In the genomic region with DNA sequence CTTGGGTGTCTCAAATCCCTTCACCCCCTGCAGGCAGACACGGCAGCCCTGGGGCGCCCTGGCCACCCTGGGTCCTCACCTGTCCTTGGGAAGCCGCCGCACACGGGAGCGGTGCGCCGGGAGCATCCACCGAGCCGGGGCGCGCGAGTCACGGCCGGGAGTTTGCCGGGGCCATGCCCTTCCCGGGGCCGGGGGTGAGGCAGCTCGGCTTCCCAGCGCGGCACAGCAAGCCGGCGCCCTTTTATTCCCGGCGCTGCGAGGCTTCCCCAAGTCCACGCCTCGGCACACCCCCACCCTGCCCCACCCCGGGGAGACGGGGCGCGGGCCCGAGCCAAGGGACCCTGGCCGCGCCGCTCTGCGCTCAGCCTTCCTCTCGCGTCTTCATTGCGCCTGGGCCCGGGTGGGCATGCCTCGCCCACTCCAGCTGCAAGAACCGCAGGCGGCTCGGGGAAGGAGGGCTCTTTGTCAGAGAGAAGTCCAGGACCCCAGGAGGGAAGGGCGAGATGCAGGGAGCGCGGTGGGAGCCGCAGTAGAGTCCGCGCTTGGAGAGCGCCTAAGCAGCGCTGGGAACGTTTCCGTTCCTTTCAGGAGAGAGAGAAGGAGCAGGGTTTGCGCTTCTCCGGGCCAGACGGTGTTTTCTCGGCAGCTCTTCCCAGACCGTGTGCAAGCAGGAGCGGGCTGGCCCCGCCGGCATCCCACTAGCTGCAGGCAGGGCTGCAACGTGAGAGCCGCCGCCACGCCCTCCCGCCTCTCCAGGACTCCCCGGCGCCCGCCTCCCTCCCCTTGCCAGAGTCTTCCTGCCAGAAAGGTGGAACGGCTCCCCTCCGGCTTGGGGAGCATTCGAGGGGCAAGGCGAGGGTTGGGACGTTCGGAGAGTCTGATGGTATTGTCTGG, we compare ENCODE assay signal across 8 cellular contexts. TPM values are rescaled to one million over a fixed set of nuclear protein-coding genes. Genes with fewer than 3 reads are reported as not detected.
DNase-seq lines count a peak whose midpoint lies in the region; ATAC-seq and TF ChIP-seq lines count a peak whose summit lies in the region.
"Had no signal": no experiment of that assay in that cellular context is flagged by ENCODE, and none has a peak within 500 bp of the region (broad histone marks: within the 10 kb centered on the region; RNA-seq: fewer than 3 reads in every experiment).

A gene with protein sequence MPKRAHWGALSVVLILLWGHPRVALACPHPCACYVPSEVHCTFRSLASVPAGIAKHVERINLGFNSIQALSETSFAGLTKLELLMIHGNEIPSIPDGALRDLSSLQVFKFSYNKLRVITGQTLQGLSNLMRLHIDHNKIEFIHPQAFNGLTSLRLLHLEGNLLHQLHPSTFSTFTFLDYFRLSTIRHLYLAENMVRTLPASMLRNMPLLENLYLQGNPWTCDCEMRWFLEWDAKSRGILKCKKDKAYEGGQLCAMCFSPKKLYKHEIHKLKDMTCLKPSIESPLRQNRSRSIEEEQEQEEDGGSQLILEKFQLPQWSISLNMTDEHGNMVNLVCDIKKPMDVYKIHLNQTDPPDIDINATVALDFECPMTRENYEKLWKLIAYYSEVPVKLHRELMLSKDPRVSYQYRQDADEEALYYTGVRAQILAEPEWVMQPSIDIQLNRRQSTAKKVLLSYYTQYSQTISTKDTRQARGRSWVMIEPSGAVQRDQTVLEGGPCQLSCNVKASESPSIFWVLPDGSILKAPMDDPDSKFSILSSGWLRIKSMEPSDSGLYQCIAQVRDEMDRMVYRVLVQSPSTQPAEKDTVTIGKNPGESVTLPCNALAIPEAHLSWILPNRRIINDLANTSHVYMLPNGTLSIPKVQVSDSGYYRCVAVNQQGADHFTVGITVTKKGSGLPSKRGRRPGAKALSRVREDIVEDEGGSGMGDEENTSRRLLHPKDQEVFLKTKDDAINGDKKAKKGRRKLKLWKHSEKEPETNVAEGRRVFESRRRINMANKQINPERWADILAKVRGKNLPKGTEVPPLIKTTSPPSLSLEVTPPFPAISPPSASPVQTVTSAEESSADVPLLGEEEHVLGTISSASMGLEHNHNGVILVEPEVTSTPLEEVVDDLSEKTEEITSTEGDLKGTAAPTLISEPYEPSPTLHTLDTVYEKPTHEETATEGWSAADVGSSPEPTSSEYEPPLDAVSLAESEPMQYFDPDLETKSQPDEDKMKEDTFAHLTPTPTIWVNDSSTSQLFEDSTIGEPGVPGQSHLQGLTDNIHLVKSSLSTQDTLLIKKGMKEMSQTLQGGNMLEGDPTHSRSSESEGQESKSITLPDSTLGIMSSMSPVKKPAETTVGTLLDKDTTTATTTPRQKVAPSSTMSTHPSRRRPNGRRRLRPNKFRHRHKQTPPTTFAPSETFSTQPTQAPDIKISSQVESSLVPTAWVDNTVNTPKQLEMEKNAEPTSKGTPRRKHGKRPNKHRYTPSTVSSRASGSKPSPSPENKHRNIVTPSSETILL (N-terminal part only) (minus strand): TSS at position 217 of the 894 bp plus-strand sequence. CDS start 2,819 bp downstream, outside the sequence.

- peaks cover 23% of the 10 kb centered on the region for H3K36me3 Mint-ChIP-seq in type B pancreatic cell

- no peak within 1 kb of the TSS for H4K5ac ChIP-seq in mesendoderm (ENCODE audit: low read length)

- H3K27ac ChIP-seq in esophagus (ENCODE audit: low read depth in 2 of 2, low read length in 1 of 2): peak within 1 kb of the TSS; percentile 43 to 73
- no peak within 1 kb of the TSS for H3K27ac ChIP-seq in mesendoderm (ENCODE audit: low read depth, low read length)

- H3K4me1 ChIP-seq in esophagus (ENCODE audit: control insufficient read depth in 2 of 2, insufficient read depth in 2 of 2, low read length in 1 of 2): no peaks in the 10 kb centered on the region
- no peaks in the 10 kb centered on the region for H3K4me1 ChIP-seq in mesendoderm (ENCODE audit: control insufficient read depth, low read depth, low read length)

- H2BK15ac ChIP-seq in mesendoderm (replicated peaks; ENCODE audit: low read depth): no peak within 1 kb of the TSS

- H3K4me2 ChIP-seq in mesendoderm (ENCODE audit: low read length): peak within 1 kb of the TSS; percentile 62

- H2AK5ac ChIP-seq in mesendoderm (ENCODE audit: low read length): no peak within 1 kb of the TSS

- no peaks in the 10 kb centered on the region for H3K79me2 ChIP-seq in mesendoderm (ENCODE audit: control insufficient read depth, insufficient read depth, low read length)

- H3K4me1 Mint-ChIP-seq in type B pancreatic cell (ENCODE audit: unreplicated experiment): peaks cover 15% of the 10 kb centered on the region

- no peak within 1 kb of the TSS for H2BK5ac ChIP-seq in mesendoderm (ENCODE audit: low read length)

- peaks cover 0 to 5% of the 10 kb centered on the region in 2 donors for H3K9me3 ChIP-seq in esophagus (ENCODE audit: control insufficient read depth in 2 of 2, insufficient read depth in 1 of 2, low read depth in 1 of 2, low read length in 1 of 2)

- H3K4me3 ChIP-seq in esophagus (ENCODE audit: low read depth in 1 of 2, low read length in 2 of 2) (peak within 1 kb of the TSS; percentile 44 to 55), mesendoderm (ENCODE audit: low read length) (peak within 1 kb of the TSS; percentile 33)

- ATAC-seq in GM19395 (IDR thresholded peaks at IDR 0.05; ENCODE audit: unreplicated experiment): no peak
- no peak for ATAC-seq in left colon

- 3 to 5% methylated on average over 58 to 77 of the region's 77 CpGs for WGBS in esophagus, 2 donors
- no CpG with 5 or more reads among the region's 77 CpGs for WGBS in mesendoderm (ENCODE audit: extremely low coverage, insufficient coverage, low lambda C conversion rate)

- peak within 1 kb of the TSS; percentile 81 for H3K4ac ChIP-seq in mesendoderm (ENCODE audit: low read depth, low read length)

- peak within 1 kb of the TSS; percentile 97 for H3K4me3 Mint-ChIP-seq in type B pancreatic cell

- peak within 1 kb of the TSS; percentile 85 for H3K56ac ChIP-seq in mesendoderm (ENCODE audit: low read length)

- no peak for TF ChIP-seq CTCF in type B pancreatic cell (conservative IDR thresholded peaks at IDR 0.05)

- intact Hi-C loops in left colon (cut with DNase I, micrococcal nuclease): no loop called here

- DNase-seq in NCI-H2227 treated with DMSO at 0.1 percent for 48 hours (lab: John Stamatoyannopoulos, UW) (peak; percentile 36), mesendoderm (peak; percentile 69), type B pancreatic cell (ENCODE audit: extremely low spot score, unreplicated experiment) (peak; percentile 78), putamen (ENCODE audit: low spot score) (no peak), left colon (no peak)
- DNase-seq: NCI-H69 had no signal

- no peak within 1 kb of the TSS for H3K23ac ChIP-seq in mesendoderm (ENCODE audit: low read length)

- H3K27me3 Mint-ChIP-seq in type B pancreatic cell: peaks cover 36% of the 10 kb centered on the region

- H3K9me3 Mint-ChIP-seq in type B pancreatic cell: peaks cover 7% of the 10 kb centered on the region

- peak within 1 kb of the TSS; percentile 84 for H3K27ac Mint-ChIP-seq in type B pancreatic cell

- H3K9ac ChIP-seq in mesendoderm (ENCODE audit: low read length): peak within 1 kb of the TSS; percentile 68

- H3K18ac ChIP-seq in mesendoderm (ENCODE audit: low read length): peak within 1 kb of the TSS; percentile 97

- H3K27me3 ChIP-seq in esophagus (ENCODE audit: control insufficient read depth in 1 of 2, insufficient read depth in 2 of 2, low read length in 2 of 2): no peaks in the 10 kb centered on the region
- no peaks in the 10 kb centered on the region for H3K27me3 ChIP-seq in mesendoderm (ENCODE audit: insufficient read depth, low read length, poor library complexity)

- H3K36me3 ChIP-seq in esophagus (ENCODE audit: control insufficient read depth in 2 of 2, insufficient read depth in 2 of 2, low read length in 1 of 2) (no peaks in the 10 kb centered on the region), mesendoderm (ENCODE audit: control insufficient read depth, insufficient read depth, low read length) (no peaks in the 10 kb centered on the region)

- no peak within 1 kb of the TSS for H2BK120ac ChIP-seq in mesendoderm (ENCODE audit: low read depth, low read length)

- H3K79me1 ChIP-seq in mesendoderm (ENCODE audit: low read length): no peaks in the 10 kb centered on the region

- no peak within 1 kb of the TSS for H4K8ac ChIP-seq in mesendoderm (ENCODE audit: low read depth, low read length)

RNA-seq across cellular contexts. Expression of the gene that starts here (rescaled TPM):
- polyA plus RNA-seq in esophagus: 1 to 10 TPM; 1.4 to 1.6 TPM
- 2.1 TPM for polyA plus RNA-seq in mesendoderm (2013, experiment 1 of 2)
- 1.9 TPM for polyA plus RNA-seq in mesendoderm (2013, experiment 2 of 2)
- total RNA-seq in type B pancreatic cell (ENCODE audit: low replicate concordance) (38.3 and 109 TPM in 2 replicates), left colon (1 to 10 TPM; 1.9 to 4.6 TPM)

Comparison
In these comparisons a context has a peak if more than half of its experiments do, and no peak if none do; other contexts are left out.
1. DNase-seq: peak in NCI-H2227 treated with DMSO at 0.1 percent for 48 hours (single experiment), mesendoderm (single experiment) and type B pancreatic cell (single experiment); none in putamen (single experiment) and left colon (0 of 2).